3 cellular contexts compared by ENCODE assay signal in the genomic region with DNA sequence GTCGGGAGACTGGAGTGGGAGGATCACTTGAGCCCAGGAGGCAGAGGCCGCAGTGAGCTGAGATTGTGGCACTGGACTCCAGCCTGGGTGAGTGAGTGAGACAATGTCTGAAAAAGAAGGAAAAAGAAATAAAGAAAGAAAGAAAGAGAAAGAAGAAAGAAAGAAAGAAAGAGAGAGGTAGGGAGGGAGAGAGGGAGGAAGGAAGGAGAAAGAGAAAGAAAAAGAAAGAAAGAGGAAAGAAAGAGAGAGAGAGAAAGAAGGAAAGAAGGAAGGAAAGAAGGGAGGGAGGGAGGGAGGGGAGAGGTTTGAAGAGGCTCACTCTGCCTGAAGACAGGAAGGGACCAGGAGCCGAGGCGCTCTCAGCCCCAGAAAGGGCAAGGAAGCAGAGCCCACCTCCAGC.
TF ChIP-seq lines count a peak whose summit lies in the region.

No MANE protein-coding gene starts in this region.

TF ChIP-seq in GM23338, 12 proteins besides CTCF, POLR2A, EP300 and RAD21 (continues in another document):
- TF ChIP-seq EZH2 (IDR thresholded peaks at IDR 0.05; ENCODE audit: low read depth, unreplicated experiment), result no peak
- TF ChIP-seq JUNB (IDR thresholded peaks at IDR 0.05; ENCODE audit: unreplicated experiment), result no peak
- TF ChIP-seq ZNF331 (CRISPR knock-in tag; IDR thresholded peaks at IDR 0.05; ENCODE audit: low read depth), result no peak
- TF ChIP-seq EZH2phosphoT487 (IDR thresholded peaks at IDR 0.05; ENCODE audit: unreplicated experiment), result no peak
- no peak for TF ChIP-seq CREB1 (CRISPR knock-in tag; IDR thresholded peaks at IDR 0.05; ENCODE audit: low read depth)
- TF ChIP-seq ZNF114 (CRISPR knock-in tag; IDR thresholded peaks at IDR 0.05), result no peak
- TF ChIP-seq, protein P1, sequence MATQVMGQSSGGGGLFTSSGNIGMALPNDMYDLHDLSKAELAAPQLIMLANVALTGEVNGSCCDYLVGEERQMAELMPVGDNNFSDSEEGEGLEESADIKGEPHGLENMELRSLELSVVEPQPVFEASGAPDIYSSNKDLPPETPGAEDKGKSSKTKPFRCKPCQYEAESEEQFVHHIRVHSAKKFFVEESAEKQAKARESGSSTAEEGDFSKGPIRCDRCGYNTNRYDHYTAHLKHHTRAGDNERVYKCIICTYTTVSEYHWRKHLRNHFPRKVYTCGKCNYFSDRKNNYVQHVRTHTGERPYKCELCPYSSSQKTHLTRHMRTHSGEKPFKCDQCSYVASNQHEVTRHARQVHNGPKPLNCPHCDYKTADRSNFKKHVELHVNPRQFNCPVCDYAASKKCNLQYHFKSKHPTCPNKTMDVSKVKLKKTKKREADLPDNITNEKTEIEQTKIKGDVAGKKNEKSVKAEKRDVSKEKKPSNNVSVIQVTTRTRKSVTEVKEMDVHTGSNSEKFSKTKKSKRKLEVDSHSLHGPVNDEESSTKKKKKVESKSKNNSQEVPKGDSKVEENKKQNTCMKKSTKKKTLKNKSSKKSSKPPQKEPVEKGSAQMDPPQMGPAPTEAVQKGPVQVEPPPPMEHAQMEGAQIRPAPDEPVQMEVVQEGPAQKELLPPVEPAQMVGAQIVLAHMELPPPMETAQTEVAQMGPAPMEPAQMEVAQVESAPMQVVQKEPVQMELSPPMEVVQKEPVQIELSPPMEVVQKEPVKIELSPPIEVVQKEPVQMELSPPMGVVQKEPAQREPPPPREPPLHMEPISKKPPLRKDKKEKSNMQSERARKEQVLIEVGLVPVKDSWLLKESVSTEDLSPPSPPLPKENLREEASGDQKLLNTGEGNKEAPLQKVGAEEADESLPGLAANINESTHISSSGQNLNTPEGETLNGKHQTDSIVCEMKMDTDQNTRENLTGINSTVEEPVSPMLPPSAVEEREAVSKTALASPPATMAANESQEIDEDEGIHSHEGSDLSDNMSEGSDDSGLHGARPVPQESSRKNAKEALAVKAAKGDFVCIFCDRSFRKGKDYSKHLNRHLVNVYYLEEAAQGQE (IDR thresholded peaks at IDR 0.05; ENCODE audit: unreplicated experiment), result no peak
- no peak for TF ChIP-seq STAT1 (IDR thresholded peaks at IDR 0.05; ENCODE audit: unreplicated experiment)
- TF ChIP-seq POLR2AphosphoS5 (IDR thresholded peaks at IDR 0.05; ENCODE audit: low read depth), result no peak
- TF ChIP-seq, protein P2, sequence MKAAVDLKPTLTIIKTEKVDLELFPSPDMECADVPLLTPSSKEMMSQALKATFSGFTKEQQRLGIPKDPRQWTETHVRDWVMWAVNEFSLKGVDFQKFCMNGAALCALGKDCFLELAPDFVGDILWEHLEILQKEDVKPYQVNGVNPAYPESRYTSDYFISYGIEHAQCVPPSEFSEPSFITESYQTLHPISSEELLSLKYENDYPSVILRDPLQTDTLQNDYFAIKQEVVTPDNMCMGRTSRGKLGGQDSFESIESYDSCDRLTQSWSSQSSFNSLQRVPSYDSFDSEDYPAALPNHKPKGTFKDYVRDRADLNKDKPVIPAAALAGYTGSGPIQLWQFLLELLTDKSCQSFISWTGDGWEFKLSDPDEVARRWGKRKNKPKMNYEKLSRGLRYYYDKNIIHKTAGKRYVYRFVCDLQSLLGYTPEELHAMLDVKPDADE (IDR thresholded peaks at IDR 0.05), result no peak
- no peak for TF ChIP-seq NANOG (IDR thresholded peaks at IDR 0.05; ENCODE audit: borderline replicate concordance)

TF ChIP-seq in IMR-90, 13 proteins besides CTCF, POLR2A, EP300 and RAD21:
- TF ChIP-seq MAFK (IDR thresholded peaks at IDR 0.05; ENCODE audit: low read depth, low read length) (no peak), MXI1 (IDR thresholded peaks at IDR 0.05; ENCODE audit: borderline replicate concordance, low read depth, low read length) (no peak), NFE2L2 (IDR thresholded peaks at IDR 0.05; ENCODE audit: low read depth, low read length) (no peak), BHLHE40 (IDR thresholded peaks at IDR 0.05; ENCODE audit: low read depth, low read length) (no peak), FOS (IDR thresholded peaks at IDR 0.05; ENCODE audit: low read depth, low read length) (no peak), RFX5 (IDR thresholded peaks at IDR 0.05; ENCODE audit: low read depth, low read length) (no peak), CHD1 (IDR thresholded peaks at IDR 0.05; ENCODE audit: low read depth, low read length) (no peak), RCOR1 (IDR thresholded peaks at IDR 0.05; ENCODE audit: insufficient replicate concordance, low read length) (no peak), SMC3 (IDR thresholded peaks at IDR 0.05; ENCODE audit: low read depth, low read length) (no peak), MAZ (IDR thresholded peaks at IDR 0.05; ENCODE audit: borderline replicate concordance, low read depth, low read length) (no peak)
- TF ChIP-seq, protein P3, sequence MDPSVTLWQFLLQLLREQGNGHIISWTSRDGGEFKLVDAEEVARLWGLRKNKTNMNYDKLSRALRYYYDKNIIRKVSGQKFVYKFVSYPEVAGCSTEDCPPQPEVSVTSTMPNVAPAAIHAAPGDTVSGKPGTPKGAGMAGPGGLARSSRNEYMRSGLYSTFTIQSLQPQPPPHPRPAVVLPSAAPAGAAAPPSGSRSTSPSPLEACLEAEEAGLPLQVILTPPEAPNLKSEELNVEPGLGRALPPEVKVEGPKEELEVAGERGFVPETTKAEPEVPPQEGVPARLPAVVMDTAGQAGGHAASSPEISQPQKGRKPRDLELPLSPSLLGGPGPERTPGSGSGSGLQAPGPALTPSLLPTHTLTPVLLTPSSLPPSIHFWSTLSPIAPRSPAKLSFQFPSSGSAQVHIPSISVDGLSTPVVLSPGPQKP (IDR thresholded peaks at IDR 0.05; ENCODE audit: borderline replicate concordance, low read depth, low read length), result no peak
- TF ChIP-seq, protein P4, sequence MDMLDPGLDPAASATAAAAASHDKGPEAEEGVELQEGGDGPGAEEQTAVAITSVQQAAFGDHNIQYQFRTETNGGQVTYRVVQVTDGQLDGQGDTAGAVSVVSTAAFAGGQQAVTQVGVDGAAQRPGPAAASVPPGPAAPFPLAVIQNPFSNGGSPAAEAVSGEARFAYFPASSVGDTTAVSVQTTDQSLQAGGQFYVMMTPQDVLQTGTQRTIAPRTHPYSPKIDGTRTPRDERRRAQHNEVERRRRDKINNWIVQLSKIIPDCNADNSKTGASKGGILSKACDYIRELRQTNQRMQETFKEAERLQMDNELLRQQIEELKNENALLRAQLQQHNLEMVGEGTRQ (IDR thresholded peaks at IDR 0.05; ENCODE audit: low read depth, low read length), result no peak

TF ChIP-seq in K562, 482 proteins besides CTCF, POLR2A, EP300 and RAD21:
- TF ChIP-seq MEIS2 (IDR thresholded peaks at IDR 0.05; ENCODE audit: partially characterized antibody) (no peak), ZC3H11A (IDR thresholded peaks at IDR 0.05; ENCODE audit: low read depth, low read length) (no peak), ZNF239 (CRISPR knock-in tag; IDR thresholded peaks at IDR 0.05) (no peak), HLTF (IDR thresholded peaks at IDR 0.05) (0 out of 2 replicates have a peak, but pooled peaks have one; percentile 21), CHD4 (IDR thresholded peaks at IDR 0.05; ENCODE audit: insufficient read depth, insufficient replicate concordance, low read depth, low read length, poor library complexity, severe bottlenecking) (no peak), SP1 (CRISPR knock-in tag; IDR thresholded peaks at IDR 0.05) (no peak), KDM2B (CRISPR knock-in tag; IDR thresholded peaks at IDR 0.05) (no peak)
- TF ChIP-seq, protein P5, sequence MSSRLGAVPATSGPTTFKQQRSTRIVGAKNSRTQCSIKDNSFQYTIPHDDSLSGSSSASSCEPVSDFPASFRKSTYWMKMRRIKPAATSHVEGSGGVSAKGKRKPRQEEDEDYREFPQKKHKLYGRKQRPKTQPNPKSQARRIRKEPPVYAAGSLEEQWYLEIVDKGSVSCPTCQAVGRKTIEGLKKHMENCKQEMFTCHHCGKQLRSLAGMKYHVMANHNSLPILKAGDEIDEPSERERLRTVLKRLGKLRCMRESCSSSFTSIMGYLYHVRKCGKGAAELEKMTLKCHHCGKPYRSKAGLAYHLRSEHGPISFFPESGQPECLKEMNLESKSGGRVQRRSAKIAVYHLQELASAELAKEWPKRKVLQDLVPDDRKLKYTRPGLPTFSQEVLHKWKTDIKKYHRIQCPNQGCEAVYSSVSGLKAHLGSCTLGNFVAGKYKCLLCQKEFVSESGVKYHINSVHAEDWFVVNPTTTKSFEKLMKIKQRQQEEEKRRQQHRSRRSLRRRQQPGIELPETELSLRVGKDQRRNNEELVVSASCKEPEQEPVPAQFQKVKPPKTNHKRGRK (tag; IDR thresholded peaks at IDR 0.05), result peak; percentile 88
- TF ChIP-seq, protein P6, sequence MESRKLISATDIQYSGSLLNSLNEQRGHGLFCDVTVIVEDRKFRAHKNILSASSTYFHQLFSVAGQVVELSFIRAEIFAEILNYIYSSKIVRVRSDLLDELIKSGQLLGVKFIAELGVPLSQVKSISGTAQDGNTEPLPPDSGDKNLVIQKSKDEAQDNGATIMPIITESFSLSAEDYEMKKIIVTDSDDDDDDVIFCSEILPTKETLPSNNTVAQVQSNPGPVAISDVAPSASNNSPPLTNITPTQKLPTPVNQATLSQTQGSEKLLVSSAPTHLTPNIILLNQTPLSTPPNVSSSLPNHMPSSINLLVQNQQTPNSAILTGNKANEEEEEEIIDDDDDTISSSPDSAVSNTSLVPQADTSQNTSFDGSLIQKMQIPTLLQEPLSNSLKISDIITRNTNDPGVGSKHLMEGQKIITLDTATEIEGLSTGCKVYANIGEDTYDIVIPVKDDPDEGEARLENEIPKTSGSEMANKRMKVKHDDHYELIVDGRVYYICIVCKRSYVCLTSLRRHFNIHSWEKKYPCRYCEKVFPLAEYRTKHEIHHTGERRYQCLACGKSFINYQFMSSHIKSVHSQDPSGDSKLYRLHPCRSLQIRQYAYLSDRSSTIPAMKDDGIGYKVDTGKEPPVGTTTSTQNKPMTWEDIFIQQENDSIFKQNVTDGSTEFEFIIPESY (CRISPR knock-in tag; IDR thresholded peaks at IDR 0.05), result no peak
- TF ChIP-seq, protein P7, sequence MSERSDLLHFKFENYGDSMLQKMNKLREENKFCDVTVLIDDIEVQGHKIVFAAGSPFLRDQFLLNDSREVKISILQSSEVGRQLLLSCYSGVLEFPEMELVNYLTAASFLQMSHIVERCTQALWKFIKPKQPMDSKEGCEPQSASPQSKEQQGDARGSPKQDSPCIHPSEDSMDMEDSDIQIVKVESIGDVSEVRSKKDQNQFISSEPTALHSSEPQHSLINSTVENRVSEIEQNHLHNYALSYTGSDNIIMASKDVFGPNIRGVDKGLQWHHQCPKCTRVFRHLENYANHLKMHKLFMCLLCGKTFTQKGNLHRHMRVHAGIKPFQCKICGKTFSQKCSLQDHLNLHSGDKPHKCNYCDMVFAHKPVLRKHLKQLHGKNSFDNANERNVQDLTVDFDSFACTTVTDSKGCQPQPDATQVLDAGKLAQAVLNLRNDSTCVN (CRISPR knock-in tag; IDR thresholded peaks at IDR 0.05), result peak; percentile 71; the same call in 1 of the 2 replicates
- TF ChIP-seq, protein P8, sequence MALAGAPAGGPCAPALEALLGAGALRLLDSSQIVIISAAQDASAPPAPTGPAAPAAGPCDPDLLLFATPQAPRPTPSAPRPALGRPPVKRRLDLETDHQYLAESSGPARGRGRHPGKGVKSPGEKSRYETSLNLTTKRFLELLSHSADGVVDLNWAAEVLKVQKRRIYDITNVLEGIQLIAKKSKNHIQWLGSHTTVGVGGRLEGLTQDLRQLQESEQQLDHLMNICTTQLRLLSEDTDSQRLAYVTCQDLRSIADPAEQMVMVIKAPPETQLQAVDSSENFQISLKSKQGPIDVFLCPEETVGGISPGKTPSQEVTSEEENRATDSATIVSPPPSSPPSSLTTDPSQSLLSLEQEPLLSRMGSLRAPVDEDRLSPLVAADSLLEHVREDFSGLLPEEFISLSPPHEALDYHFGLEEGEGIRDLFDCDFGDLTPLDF (CRISPR knock-in tag; IDR thresholded peaks at IDR 0.05), result no peak
